ENCODE assay signal across 1 cellular context in the genomic region with DNA sequence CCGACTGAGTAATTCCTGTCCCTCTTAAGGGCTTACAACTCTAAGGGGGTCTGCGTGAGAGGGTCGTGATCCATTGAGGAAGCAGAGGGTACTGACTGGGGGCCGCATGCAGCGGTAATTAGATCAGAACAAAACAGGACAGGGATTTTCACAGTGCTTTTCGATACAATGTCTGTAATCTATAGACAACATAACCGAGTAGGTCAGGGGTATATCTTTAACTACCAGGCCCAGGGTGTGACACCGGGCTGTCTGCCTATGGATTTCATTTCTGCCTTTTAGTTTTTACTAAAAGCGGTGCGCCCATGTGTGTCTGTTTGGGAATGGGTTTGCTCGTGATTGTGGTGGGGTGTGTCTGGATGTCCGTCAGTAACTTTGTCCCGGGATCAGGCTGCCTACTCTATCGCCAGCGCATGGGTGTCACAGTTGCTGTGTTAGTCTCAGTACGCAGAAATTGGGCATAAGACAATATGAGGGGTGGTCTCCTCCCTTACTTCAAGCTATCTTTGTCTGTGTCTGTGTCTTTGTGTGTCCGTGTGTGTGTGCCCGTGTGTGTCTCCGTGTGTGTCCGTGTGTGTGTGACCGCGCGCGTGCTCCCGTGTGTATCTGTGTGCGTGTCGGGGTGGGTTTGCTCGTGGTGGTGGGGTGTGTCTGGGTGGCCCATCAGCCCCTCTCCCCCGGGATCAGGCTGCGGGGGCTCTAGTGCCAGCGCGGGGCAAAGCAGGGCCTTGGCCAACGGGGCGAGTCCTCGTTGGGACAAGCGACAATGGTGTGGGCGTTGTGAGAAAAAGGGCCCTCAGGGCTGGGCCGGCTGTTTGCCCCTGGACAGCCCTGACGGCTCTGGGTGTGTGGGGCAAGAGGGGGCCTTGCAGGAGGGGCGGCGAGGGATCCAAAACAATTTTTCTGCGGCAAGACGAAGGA.
TF ChIP-seq lines count a peak whose summit lies in the region.

No MANE protein-coding gene starts in this region.

TF ChIP-seq in H1, 55 proteins besides CTCF, POLR2A, EP300 and RAD21:
- TF ChIP-seq MAFK (IDR thresholded peaks at IDR 0.05; ENCODE audit: low read depth, low read length), result no peak
- TF ChIP-seq EZH2 (IDR thresholded peaks at IDR 0.05; ENCODE audit: low read depth, low read length, severe bottlenecking), result peak; percentile 73
- no peak for TF ChIP-seq RBBP5 (IDR thresholded peaks at IDR 0.05; ENCODE audit: borderline replicate concordance, low read depth, low read length)
- TF ChIP-seq ASH2L (IDR thresholded peaks at IDR 0.05; ENCODE audit: low read length), result no peak
- no peak for TF ChIP-seq NRF1 (IDR thresholded peaks at IDR 0.05; ENCODE audit: low read depth, low read length)
- no peak for TF ChIP-seq JUND (IDR thresholded peaks at IDR 0.05; ENCODE audit: low read length)
- peak; percentile 82 for TF ChIP-seq RNF2 (IDR thresholded peaks at IDR 0.05; ENCODE audit: borderline replicate concordance, low read depth, low read length, missing control alignments, poor library complexity, severe bottlenecking)
- TF ChIP-seq CHD1 (IDR thresholded peaks at IDR 0.05; ENCODE audit: low read depth, low read length), result no peak
- TF ChIP-seq BRCA1 (IDR thresholded peaks at IDR 0.05; ENCODE audit: low read depth, low read length), result no peak
- TF ChIP-seq FOSL1 (IDR thresholded peaks at IDR 0.05; ENCODE audit: insufficient read depth, low read depth, low read length), result no peak
- peak; percentile 28; the same call in 1 of the 2 replicates for TF ChIP-seq CBX8 (IDR thresholded peaks at IDR 0.05; ENCODE audit: borderline replicate concordance, low read depth, low read length)
- TF ChIP-seq TAF1 (IDR thresholded peaks at IDR 0.05; ENCODE audit: low read depth, low read length), result no peak
- no peak for TF ChIP-seq KDM1A (IDR thresholded peaks at IDR 0.05; ENCODE audit: borderline replicate concordance, low read length)
- TF ChIP-seq SRF (IDR thresholded peaks at IDR 0.05; ENCODE audit: low read depth, low read length), result no peak
- no peak for TF ChIP-seq CREB1 (IDR thresholded peaks at IDR 0.05)
- TF ChIP-seq SUZ12 (IDR thresholded peaks at IDR 0.05; ENCODE audit: low read length), result peak; percentile 61
- TF ChIP-seq GTF2F1 (IDR thresholded peaks at IDR 0.05; ENCODE audit: borderline replicate concordance, low read depth, low read length), result no peak
- TF ChIP-seq, protein P1, sequence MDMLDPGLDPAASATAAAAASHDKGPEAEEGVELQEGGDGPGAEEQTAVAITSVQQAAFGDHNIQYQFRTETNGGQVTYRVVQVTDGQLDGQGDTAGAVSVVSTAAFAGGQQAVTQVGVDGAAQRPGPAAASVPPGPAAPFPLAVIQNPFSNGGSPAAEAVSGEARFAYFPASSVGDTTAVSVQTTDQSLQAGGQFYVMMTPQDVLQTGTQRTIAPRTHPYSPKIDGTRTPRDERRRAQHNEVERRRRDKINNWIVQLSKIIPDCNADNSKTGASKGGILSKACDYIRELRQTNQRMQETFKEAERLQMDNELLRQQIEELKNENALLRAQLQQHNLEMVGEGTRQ (IDR thresholded peaks at IDR 0.05; ENCODE audit: low read length), result no peak
